Comparison of ENCODE assay signal across 8 cellular contexts in genomic region chr3:190514163-190515153, GRCh38. TPM values are rescaled to one million over a fixed set of nuclear protein-coding genes. Genes with fewer than 3 reads are reported as not detected.
DNase-seq lines count a peak whose midpoint lies in the region; ATAC-seq and TF ChIP-seq lines count a peak whose summit lies in the region.

No MANE protein-coding gene starts in this region.

- H3K79me2 ChIP-seq in HCT116 (ENCODE audit: insufficient read depth, low read length) = no peaks in the 10 kb centered on the region

- H3K9me3 ChIP-seq in HCT116 (ENCODE audit: control insufficient read depth in 1 of 2, insufficient read depth in 1 of 2, low read depth in 1 of 2, low read length in 2 of 2) (no peaks in the 10 kb centered on the region), SJCRH30 (replicated peaks) (no peaks in the 10 kb centered on the region)

- DNase-seq in D341Med (ENCODE audit: low spot score) (peak; percentile 43), HCT116 (ENCODE audit: low read depth, low spot score) (no peak), SJCRH30 (peak; percentile 17 to 36), cardiac septum (ENCODE audit: low spot score) (peak; percentile 83), omental fat pad (ENCODE audit: low spot score) (no peak), DMS153 (lab: John Stamatoyannopoulos, UW) (no peak), NCI-H1694 treated with DMSO at 0.1 percent for 48 hours (lab: John Stamatoyannopoulos, UW) (no peak)
- peak; percentile 43 for DNase-seq in activated naive CD8-positive, alpha-beta T cell treated with anti-CD3 and anti-CD28 coated beads, Interleukin-2, amount 50 U/mL, for 24 hours

- no peaks in the 10 kb centered on the region for H3K27me3 Mint-ChIP-seq in activated naive CD8-positive, alpha-beta T cell treated with anti-CD3 and anti-CD28 coated beads, Interleukin-2, amount 50 U/mL, for 24 hours

- H4K20me1 ChIP-seq in HCT116 (ENCODE audit: insufficient read depth) = no peaks in the 10 kb centered on the region

- peak; percentile 42 for ATAC-seq in HCT116
- ATAC-seq in activated naive CD8-positive, alpha-beta T cell treated with anti-CD3 and anti-CD28 coated beads, Interleukin-2, amount 50 U/mL, for 24 hours = peak; percentile 0
- peak; percentile 2 for ATAC-seq in omental fat pad (ENCODE audit: low FRiP score)

- H3K27me3 ChIP-seq in HCT116 (ENCODE audit: insufficient read depth, low read length) (no peaks in the 10 kb centered on the region), SJCRH30 (no peaks in the 10 kb centered on the region)

- H3K36me3 ChIP-seq in HCT116 (ENCODE audit: control insufficient read depth in 1 of 2, insufficient read depth in 2 of 2, low read length in 2 of 2) = no peaks in the 10 kb centered on the region
- H3K36me3 ChIP-seq in SJCRH30 = no peaks in the 10 kb centered on the region

- H3K9me2 ChIP-seq in HCT116 (ENCODE audit: insufficient read depth) = no peaks in the 10 kb centered on the region

- no peak overlapping the region for H3K27ac ChIP-seq in HCT116 (ENCODE audit: low read depth, low read length)
- no peak overlapping the region for H3K27ac ChIP-seq in SJCRH30

- H2AFZ ChIP-seq in HCT116 (ENCODE audit: low read depth, low read length, poor library complexity, severe bottlenecking) = peak overlapping the region; percentile 87

- RAD21 ChIA-PET in HCT116 (lab: Charles Lee; ENCODE audit: low non-redundant PET in 1 of 2, low total read pairs in 2 of 2, uncharacterized antibody in 2 of 2, unreplicated experiment in 2 of 2) = no interaction called here

- TF ChIP-seq POLR2A in HCT116 (IDR thresholded peaks at IDR 0.05; ENCODE audit: borderline replicate concordance, extremely low read depth, insufficient read depth, insufficient read length) = no peak

- peak overlapping the region; percentile 90 for H3K4me2 ChIP-seq in HCT116 (ENCODE audit: low read length)

- H3K27ac Mint-ChIP-seq in activated naive CD8-positive, alpha-beta T cell treated with anti-CD3 and anti-CD28 coated beads, Interleukin-2, amount 50 U/mL, for 24 hours = peak overlapping the region; percentile 69

- peak overlapping the region; percentile 87 for H3K4me3 Mint-ChIP-seq in activated naive CD8-positive, alpha-beta T cell treated with anti-CD3 and anti-CD28 coated beads, Interleukin-2, amount 50 U/mL, for 24 hours

- no peaks in the 10 kb centered on the region for H3K9me3 Mint-ChIP-seq in activated naive CD8-positive, alpha-beta T cell treated with anti-CD3 and anti-CD28 coated beads, Interleukin-2, amount 50 U/mL, for 24 hours

- H3K4me1 ChIP-seq in HCT116 (ENCODE audit: control insufficient read depth in 1 of 2, insufficient read depth in 2 of 2, low read length in 2 of 2) (peaks cover 0 to 19% of the 10 kb centered on the region in 2 experiments; a peak in 1 of 4 replicates), SJCRH30 (no peaks in the 10 kb centered on the region)

- no peak for TF ChIP-seq RAD21 in HCT116 (IDR thresholded peaks at IDR 0.05; ENCODE audit: low read depth)

- TF ChIP-seq CTCF in HCT116 (IDR thresholded peaks at IDR 0.05 in 2 of 3, conservative IDR thresholded peaks at IDR 0.05 in 1 of 3; ENCODE audit: borderline replicate concordance in 1 of 3, insufficient read depth in 1 of 3, low read depth in 2 of 3, low read length in 2 of 3) = no peak
- TF ChIP-seq CTCF in omental fat pad (IDR thresholded peaks at IDR 0.05) = no peak

- intact Hi-C loops in HCT116 (cut with micrococcal nuclease) = no loop called here
- intact Hi-C loops in cardiac septum (cut with DNase I) = loop anchor here (2.0 to 10.0 kb wide), 5 partner anchors 16 to 190 kb away; partner anchors contain the start of gene CLDN1

- CTCF ChIA-PET in HCT116 (lab: Charles Lee) = interaction anchor here (1.0 to 2.3 kb wide), 2 partner anchors 10 to 186 kb away, joined by 3 to 9 read pairs; no protein-coding TSS in a partner anchor

- H3K9ac ChIP-seq in HCT116 (ENCODE audit: low read length) = peak overlapping the region; percentile 59

- peak overlapping the region; percentile 79 to 81 for H3K4me3 ChIP-seq in HCT116 (replicated peaks in 1 of 2; ENCODE audit: low read depth in 1 of 2, low read length in 2 of 2)
- H3K4me3 ChIP-seq in SJCRH30 = peak overlapping the region; percentile 78

- POLR2A ChIA-PET in HCT116 (lab: Charles Lee) = interaction anchor here (0.6 to 1.3 kb wide), 2 partner anchors 71 to 190 kb away, joined by 3 to 4 read pairs; no protein-coding TSS in a partner anchor

- BruUV-seq in HCT116 (replicated peaks; lab: Mats Ljungman, UMichigan) = no TSS peak

- peaks cover 14% of the 10 kb centered on the region for H3K36me3 Mint-ChIP-seq in activated naive CD8-positive, alpha-beta T cell treated with anti-CD3 and anti-CD28 coated beads, Interleukin-2, amount 50 U/mL, for 24 hours (ENCODE audit: low read depth)

- peaks cover 41% of the 10 kb centered on the region for H3K4me1 Mint-ChIP-seq in activated naive CD8-positive, alpha-beta T cell treated with anti-CD3 and anti-CD28 coated beads, Interleukin-2, amount 50 U/mL, for 24 hours

TF ChIP-seq in HCT116, 20 proteins besides CTCF, POLR2A, EP300 and RAD21:
- TF ChIP-seq EGR1 (IDR thresholded peaks at IDR 0.05; ENCODE audit: low read depth) (no peak), MAX (IDR thresholded peaks at IDR 0.05) (no peak), REST (IDR thresholded peaks at IDR 0.05; ENCODE audit: low read depth) (no peak), FOSL1 (IDR thresholded peaks at IDR 0.05; ENCODE audit: low read depth) (no peak), ATF3 (IDR thresholded peaks at IDR 0.05) (no peak), CEBPB (IDR thresholded peaks at IDR 0.05; ENCODE audit: low read depth) (peak; percentile 35; the same call in 1 of the 2 replicates), EZH2 (IDR thresholded peaks at IDR 0.05) (no peak), ELF1 (IDR thresholded peaks at IDR 0.05; ENCODE audit: borderline replicate concordance, low read depth) (no peak), SIN3A (IDR thresholded peaks at IDR 0.05; ENCODE audit: low read depth) (0 out of 2 replicates have a peak, but pooled peaks have one; percentile 38)
TF ChIP-seq in HCT116: peak in this region for 2.

RNA-seq across cellular contexts. Expression of gene IL1RAP, which starts 0.6 kb away (rescaled TPM):
- total RNA-seq in HCT116 (2021; ENCODE audit: unreplicated experiment) = 5.8 TPM
- polyA plus RNA-seq in HCT116 (2012) = 5.7 and 6.1 TPM in 2 replicates
- total RNA-seq in SJCRH30 (2014; rRNA removed; shearing (Covaris generic)) = 5.8 and 6.8 TPM in 2 replicates
- 20.4 TPM for total RNA-seq in cardiac septum
- total RNA-seq in omental fat pad = 10 to 100 TPM; 10.5 to 75.3 (median 23.4) TPM

Comparison
In these comparisons a context has a peak if more than half of its experiments do, and no peak if none do; other contexts are left out.
1. DNase-seq: peak in D341Med (single experiment), SJCRH30 (2 of 2), activated naive CD8-positive, alpha-beta T cell treated with anti-CD3 and anti-CD28 coated beads, Interleukin-2, amount 50 U/mL, for 24 hours (single experiment) and cardiac septum (single experiment); none in HCT116 (single experiment), omental fat pad (single experiment), DMS153 (single experiment) and NCI-H1694 treated with DMSO at 0.1 percent for 48 hours (single experiment).
2. Peak in every context shown above with its lines, with median percentiles within 50 percentile points of each other: ATAC-seq.